23 cellular contexts compared by ENCODE assay signal in genomic region chr22:39515266-39516050, GRCh38. TPM values are rescaled to one million over a fixed set of nuclear protein-coding genes. Genes with fewer than 3 reads are reported as not detected.
DNase-seq lines count a peak whose midpoint lies in the region; ATAC-seq and TF ChIP-seq lines count a peak whose summit lies in the region.
"Had no signal": no experiment of that assay in that cellular context is flagged by ENCODE, and none has a peak within 500 bp of the region (broad histone marks: within the 10 kb centered on the region; RNA-seq: fewer than 3 reads in every experiment).

No MANE protein-coding gene starts in this region.

- peaks cover 48% of the 10 kb centered on the region for H3K4me1 ChIP-seq in KMS-11 (ENCODE audit: low read depth, poor library complexity, severe bottlenecking)
- peaks cover 4% of the 10 kb centered on the region for H3K4me1 ChIP-seq in neural progenitor cell

- 0 out of 2 replicates have a peak, but pooled peaks cover 5% of the 10 kb centered on the region for H4K20me1 ChIP-seq in KMS-11 (ENCODE audit: insufficient read depth)
- peaks cover 35% of the 10 kb centered on the region for H4K20me1 ChIP-seq in neural progenitor cell (ENCODE audit: low read depth)

- peak overlapping the region; percentile 50 for H3K27ac Mint-ChIP-seq in activated CD4-positive, alpha-beta T cell treated with anti-CD3 and anti-CD28 coated beads, Interleukin-2, amount 10 ng/mL, durations not matched to agents 24 days and 14 days
- peak overlapping the region; percentile 22 for H3K27ac Mint-ChIP-seq in activated T-helper 2 cell treated with anti-CD3 and anti-CD28 coated beads, Interferon-gamma antibody, Interleukin-2, Interleukin-4, amounts not matched to agents 10 μg/mL and 5 μg/mL and 100 μg/mL, durations not matched to agents 14 hours and 24 hours and 36 hours
- H3K27ac Mint-ChIP-seq in memory B cell (peak overlapping the region; percentile 33), neural progenitor cell (no peak overlapping the region)
- H3K27ac Mint-ChIP-seq: H9, progenitor cell of endocrine pancreas had no signal

- H2AFZ ChIP-seq in KMS-11 (ENCODE audit: low read depth) (no peak overlapping the region), neural progenitor cell (replicated peaks) (no peak overlapping the region)

- H3K79me2 ChIP-seq in KMS-11 (ENCODE audit: insufficient read depth, low read depth) (peaks cover 24% of the 10 kb centered on the region), neural progenitor cell (ENCODE audit: low read depth) (peaks cover 20% of the 10 kb centered on the region)

- peaks cover 17% of the 10 kb centered on the region; the same call in 1 of the 2 replicates for H3K36me3 ChIP-seq in KMS-11 (ENCODE audit: insufficient read depth)
- H3K36me3 ChIP-seq in neural progenitor cell: no peaks in the 10 kb centered on the region

- peaks cover 60% of the 10 kb centered on the region for H3K36me3 Mint-ChIP-seq in activated CD4-positive, alpha-beta T cell treated with anti-CD3 and anti-CD28 coated beads, Interleukin-2, amount 10 ng/mL, durations not matched to agents 24 days and 14 days (ENCODE audit: low read depth)
- peaks cover 77% of the 10 kb centered on the region for H3K36me3 Mint-ChIP-seq in activated T-helper 2 cell treated with anti-CD3 and anti-CD28 coated beads, Interferon-gamma antibody, Interleukin-2, Interleukin-4, amounts not matched to agents 10 μg/mL and 5 μg/mL and 100 μg/mL, durations not matched to agents 14 hours and 24 hours and 36 hours (ENCODE audit: low read depth)
- H3K36me3 Mint-ChIP-seq in memory B cell (peaks cover 26% of the 10 kb centered on the region), neural progenitor cell (peaks cover 33% of the 10 kb centered on the region)

- TF ChIP-seq CTCF in KMS-11 (conservative IDR thresholded peaks at IDR 0.05; ENCODE audit: low read depth, low read length) (no peak), neural progenitor cell (IDR thresholded peaks at IDR 0.05) (no peak)

- no peaks in the 10 kb centered on the region for H3K9me3 ChIP-seq in neural progenitor cell (ENCODE audit: low read depth)

- ATAC-seq in memory B cell (ENCODE audit: low read depth): no peak
- ATAC-seq in GM19324 (IDR thresholded peaks at IDR 0.05; ENCODE audit: low FRiP score, unreplicated experiment): no peak
- ATAC-seq: naive thymus-derived CD8-positive, alpha-beta T cell; PC-3; T-cell had no signal

- intact Hi-C loops in activated CD4-positive, alpha-beta T cell treated with anti-CD3 and anti-CD28 coated beads, Interleukin-2, amount 10 ng/mL, durations not matched to agents 24 days and 14 days (cut with micrococcal nuclease): no loop called here
- intact Hi-C loops in activated T-helper 2 cell treated with anti-CD3 and anti-CD28 coated beads, Interferon-gamma antibody, Interleukin-2, Interleukin-4, amounts not matched to agents 10 μg/mL and 5 μg/mL and 100 μg/mL, durations not matched to agents 14 hours and 24 hours and 36 hours (cut with micrococcal nuclease): no loop called here

- H3K4me1 Mint-ChIP-seq in activated CD4-positive, alpha-beta T cell treated with anti-CD3 and anti-CD28 coated beads, Interleukin-2, amount 10 ng/mL, durations not matched to agents 24 days and 14 days: peaks cover 25% of the 10 kb centered on the region
- H3K4me1 Mint-ChIP-seq in activated T-helper 2 cell treated with anti-CD3 and anti-CD28 coated beads, Interferon-gamma antibody, Interleukin-2, Interleukin-4, amounts not matched to agents 10 μg/mL and 5 μg/mL and 100 μg/mL, durations not matched to agents 14 hours and 24 hours and 36 hours (ENCODE audit: low read depth): peaks cover 27% of the 10 kb centered on the region
- H3K4me1 Mint-ChIP-seq in memory B cell (peaks cover 13% of the 10 kb centered on the region), neural progenitor cell (peaks cover 13% of the 10 kb centered on the region)

- H3K4me2 ChIP-seq in KMS-11: peak overlapping the region; percentile 36
- H3K4me2 ChIP-seq in neural progenitor cell: no peak overlapping the region

- no peak overlapping the region for H3K9ac ChIP-seq in KMS-11
- no peak overlapping the region for H3K9ac ChIP-seq in neural progenitor cell

- H3K27me3 ChIP-seq in KMS-11 (ENCODE audit: insufficient read depth, low read depth) (no peaks in the 10 kb centered on the region), neural progenitor cell (no peaks in the 10 kb centered on the region)

- H3K27ac ChIP-seq in KMS-11 (no peak overlapping the region), neural progenitor cell (no peak overlapping the region)
- H3K27ac ChIP-seq: skin epidermis, WERI-Rb-1 had no signal

- H3K9me3 Mint-ChIP-seq in activated CD4-positive, alpha-beta T cell treated with anti-CD3 and anti-CD28 coated beads, Interleukin-2, amount 10 ng/mL, durations not matched to agents 24 days and 14 days: no peaks in the 10 kb centered on the region
- no peaks in the 10 kb centered on the region for H3K9me3 Mint-ChIP-seq in activated T-helper 2 cell treated with anti-CD3 and anti-CD28 coated beads, Interferon-gamma antibody, Interleukin-2, Interleukin-4, amounts not matched to agents 10 μg/mL and 5 μg/mL and 100 μg/mL, durations not matched to agents 14 hours and 24 hours and 36 hours
- H3K9me3 Mint-ChIP-seq in memory B cell (no peaks in the 10 kb centered on the region), neural progenitor cell (peaks cover 2% of the 10 kb centered on the region)
- H3K9me3 Mint-ChIP-seq: T-cell had no signal

- DNase-seq in activated CD4-positive, alpha-beta T cell treated with anti-CD3 and anti-CD28 coated beads, Interleukin-2, amount 10 ng/mL, durations not matched to agents 24 days and 14 days: no peak
- no peak for DNase-seq in activated CD4-positive, alpha-beta T cell treated with anti-CD3 and anti-CD28 coated beads for 4 hours
- no peak for DNase-seq in activated T-helper 2 cell treated with anti-CD3 and anti-CD28 coated beads, Interferon-gamma antibody, Interleukin-2, Interleukin-4, amounts not matched to agents 10 μg/mL and 5 μg/mL and 100 μg/mL, durations not matched to agents 14 hours and 24 hours and 36 hours (ENCODE audit: low spot score)
- no peak for DNase-seq in memory B cell (ENCODE audit: low spot score in 2 of 2)
- DNase-seq in activated gamma-delta T cell (lab: John Stamatoyannopoulos, UW): no peak
- DNase-seq in neural progenitor cell (ENCODE audit: low spot score): no peak
- DNase-seq: C1 segment of cervical spinal cord; H9; hypothalamus; IMR-90; mesendoderm; naive thymus-derived CD8-positive, alpha-beta T cell; NCI-H1694 treated with DMSO at 0.1 percent for 48 hours; NCI-H748 treated with DMSO at 0.1 percent for 48 hours; PC-3; SHP77 treated with DMSO at 0.1 percent for 48 hours; T-cell; WERI-Rb-1 had no signal

- peak overlapping the region; percentile 3 for H3K4me3 Mint-ChIP-seq in activated CD4-positive, alpha-beta T cell treated with anti-CD3 and anti-CD28 coated beads, Interleukin-2, amount 10 ng/mL, durations not matched to agents 24 days and 14 days
- no peak overlapping the region for H3K4me3 Mint-ChIP-seq in activated T-helper 2 cell treated with anti-CD3 and anti-CD28 coated beads, Interferon-gamma antibody, Interleukin-2, Interleukin-4, amounts not matched to agents 10 μg/mL and 5 μg/mL and 100 μg/mL, durations not matched to agents 14 hours and 24 hours and 36 hours (ENCODE audit: low read depth)
- no peak overlapping the region for H3K4me3 Mint-ChIP-seq in memory B cell
- no peak overlapping the region for H3K4me3 Mint-ChIP-seq in neural progenitor cell
- H3K4me3 Mint-ChIP-seq: H9; naive thymus-derived CD8-positive, alpha-beta T cell; T-cell had no signal

- H3K4me3 ChIP-seq in KMS-11 (IDR thresholded peaks at IDR 0.05; ENCODE audit: insufficient read depth, low read depth, low read length): no peak overlapping the region
- no peak overlapping the region for H3K4me3 ChIP-seq in neural progenitor cell
- H3K4me3 ChIP-seq: skin epidermis had no signal

- peaks cover 2% of the 10 kb centered on the region for H3K27me3 Mint-ChIP-seq in activated CD4-positive, alpha-beta T cell treated with anti-CD3 and anti-CD28 coated beads, Interleukin-2, amount 10 ng/mL, durations not matched to agents 24 days and 14 days
- no peaks in the 10 kb centered on the region for H3K27me3 Mint-ChIP-seq in activated T-helper 2 cell treated with anti-CD3 and anti-CD28 coated beads, Interferon-gamma antibody, Interleukin-2, Interleukin-4, amounts not matched to agents 10 μg/mL and 5 μg/mL and 100 μg/mL, durations not matched to agents 14 hours and 24 hours and 36 hours (ENCODE audit: low read depth)
- no peaks in the 10 kb centered on the region for H3K27me3 Mint-ChIP-seq in memory B cell
- peaks cover 11% of the 10 kb centered on the region for H3K27me3 Mint-ChIP-seq in neural progenitor cell (ENCODE audit: insufficient read depth, low read depth)
- H3K27me3 Mint-ChIP-seq: progenitor cell of endocrine pancreas had no signal

- peaks cover 35% of the 10 kb centered on the region for H3F3A ChIP-seq in neural progenitor cell (ENCODE audit: low read depth)

RNA-seq across cellular contexts. Expression of gene ATF4, which starts 4.9 kb away (rescaled TPM):
- 392 and 393 TPM in 2 replicates for total RNA-seq in activated CD4-positive, alpha-beta T cell treated with anti-CD3 and anti-CD28 coated beads, Interleukin-2, amount 10 ng/mL, durations not matched to agents 24 days and 14 days
- 339 and 348 TPM in 2 replicates for total RNA-seq in activated T-helper 2 cell treated with anti-CD3 and anti-CD28 coated beads, Interferon-gamma antibody, Interleukin-2, Interleukin-4, amounts not matched to agents 10 μg/mL and 5 μg/mL and 100 μg/mL, durations not matched to agents 14 hours and 24 hours and 36 hours
- 189 and 230 TPM in 2 replicates for total RNA-seq in neural progenitor cell (ENCODE audit: low replicate concordance)

RNA-seq across cellular contexts. Expression of gene MIEF1, which starts 13.4 kb away (rescaled TPM):
- total RNA-seq in activated CD4-positive, alpha-beta T cell treated with anti-CD3 and anti-CD28 coated beads, Interleukin-2, amount 10 ng/mL, durations not matched to agents 24 days and 14 days: 53.7 and 54.8 TPM in 2 replicates
- 46.9 and 47.5 TPM in 2 replicates for total RNA-seq in activated T-helper 2 cell treated with anti-CD3 and anti-CD28 coated beads, Interferon-gamma antibody, Interleukin-2, Interleukin-4, amounts not matched to agents 10 μg/mL and 5 μg/mL and 100 μg/mL, durations not matched to agents 14 hours and 24 hours and 36 hours
- 22.0 and 32.7 TPM in 2 replicates for total RNA-seq in neural progenitor cell (ENCODE audit: low replicate concordance)

RNA-seq across cellular contexts. Expression of gene RPS19BP1, which starts 17.1 kb away (rescaled TPM):
- total RNA-seq in activated CD4-positive, alpha-beta T cell treated with anti-CD3 and anti-CD28 coated beads, Interleukin-2, amount 10 ng/mL, durations not matched to agents 24 days and 14 days: 96.2 and 96.9 TPM in 2 replicates
- total RNA-seq in activated T-helper 2 cell treated with anti-CD3 and anti-CD28 coated beads, Interferon-gamma antibody, Interleukin-2, Interleukin-4, amounts not matched to agents 10 μg/mL and 5 μg/mL and 100 μg/mL, durations not matched to agents 14 hours and 24 hours and 36 hours: 76.9 and 78.4 TPM in 2 replicates
- 27.7 and 68.3 TPM in 2 replicates for total RNA-seq in neural progenitor cell (ENCODE audit: low replicate concordance)

RNA-seq across cellular contexts. Expression of gene CACNA1I, which starts 55.1 kb away (rescaled TPM):
- total RNA-seq in activated CD4-positive, alpha-beta T cell treated with anti-CD3 and anti-CD28 coated beads, Interleukin-2, amount 10 ng/mL, durations not matched to agents 24 days and 14 days: 0.05 and 0.07 TPM in 2 replicates
- total RNA-seq in activated T-helper 2 cell treated with anti-CD3 and anti-CD28 coated beads, Interferon-gamma antibody, Interleukin-2, Interleukin-4, amounts not matched to agents 10 μg/mL and 5 μg/mL and 100 μg/mL, durations not matched to agents 14 hours and 24 hours and 36 hours: 0.09 TPM in 2 replicates
- total RNA-seq in neural progenitor cell (ENCODE audit: low replicate concordance): 0.11 and 0.22 TPM in 2 replicates
- total RNA-seq: bronchial epithelial cell, PC-3 had no signal

RNA-seq across cellular contexts. Expression of gene MGAT3, which starts 58.6 kb away (rescaled TPM):
- 0.90 and 1.9 TPM in 2 replicates for total RNA-seq in activated CD4-positive, alpha-beta T cell treated with anti-CD3 and anti-CD28 coated beads, Interleukin-2, amount 10 ng/mL, durations not matched to agents 24 days and 14 days
- 0.11 and 0.21 TPM in 2 replicates for total RNA-seq in activated T-helper 2 cell treated with anti-CD3 and anti-CD28 coated beads, Interferon-gamma antibody, Interleukin-2, Interleukin-4, amounts not matched to agents 10 μg/mL and 5 μg/mL and 100 μg/mL, durations not matched to agents 14 hours and 24 hours and 36 hours
- total RNA-seq in neural progenitor cell (ENCODE audit: low replicate concordance): 7.5 and 18.5 TPM in 2 replicates
- total RNA-seq: PC-3 had no signal
